1 cellular context compared by ENCODE assay signal in genomic region chr17:28524476-28525415, GRCh38.
TF ChIP-seq lines count a peak whose summit lies in the region.

No MANE protein-coding gene starts in this region.

TF ChIP-seq in HepG2, 621 proteins besides CTCF, POLR2A, EP300 and RAD21 (continued from another document):
- no peak for TF ChIP-seq ZBTB37 (CRISPR knock-in tag; IDR thresholded peaks at IDR 0.05)
- peak; percentile 73; the same call in 1 of the 2 replicates for TF ChIP-seq TFAP4 (IDR thresholded peaks at IDR 0.05; ENCODE audit: borderline replicate concordance, low read depth)
- peak; percentile 18; the same call in 1 of the 2 replicates for TF ChIP-seq GABPB1 (CRISPR knock-in tag; IDR thresholded peaks at IDR 0.05)
- TF ChIP-seq AHR (CRISPR knock-in tag; IDR thresholded peaks at IDR 0.05) = no peak
- TF ChIP-seq, protein P1, sequence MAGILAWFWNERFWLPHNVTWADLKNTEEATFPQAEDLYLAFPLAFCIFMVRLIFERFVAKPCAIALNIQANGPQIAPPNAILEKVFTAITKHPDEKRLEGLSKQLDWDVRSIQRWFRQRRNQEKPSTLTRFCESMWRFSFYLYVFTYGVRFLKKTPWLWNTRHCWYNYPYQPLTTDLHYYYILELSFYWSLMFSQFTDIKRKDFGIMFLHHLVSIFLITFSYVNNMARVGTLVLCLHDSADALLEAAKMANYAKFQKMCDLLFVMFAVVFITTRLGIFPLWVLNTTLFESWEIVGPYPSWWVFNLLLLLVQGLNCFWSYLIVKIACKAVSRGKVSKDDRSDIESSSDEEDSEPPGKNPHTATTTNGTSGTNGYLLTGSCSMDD (CRISPR knock-in tag; IDR thresholded peaks at IDR 0.05) = no peak
- no peak for TF ChIP-seq SOX6 (IDR thresholded peaks at IDR 0.05)
- peak; percentile 18; the same call in 1 of the 2 replicates for TF ChIP-seq SOX6 (CRISPR knock-in tag; IDR thresholded peaks at IDR 0.05)
- peak; percentile 76 for TF ChIP-seq CEBPG (CRISPR knock-in tag; IDR thresholded peaks at IDR 0.05)
- TF ChIP-seq KDM2A (CRISPR knock-in tag; IDR thresholded peaks at IDR 0.05; ENCODE audit: borderline replicate concordance, low read depth) = peak; percentile 34; the same call in 1 of the 2 replicates
- TF ChIP-seq TBX2 (CRISPR knock-in tag; IDR thresholded peaks at IDR 0.05; ENCODE audit: borderline replicate concordance) = peak; percentile 25; the same call in 1 of the 2 replicates
- TF ChIP-seq E2F5 (CRISPR knock-in tag; conservative IDR thresholded peaks at IDR 0.05) = no peak
- TF ChIP-seq RARA (CRISPR knock-in tag; IDR thresholded peaks at IDR 0.05) = 0 out of 2 replicates have a peak, but pooled peaks have one; percentile 13
- TF ChIP-seq ZFP82 (CRISPR knock-in tag; IDR thresholded peaks at IDR 0.05; ENCODE audit: borderline replicate concordance) = no peak
- TF ChIP-seq ZBTB33 (CRISPR knock-in tag; IDR thresholded peaks at IDR 0.05) = no peak
- TF ChIP-seq BRCA1 (CRISPR knock-in tag; IDR thresholded peaks at IDR 0.05) = no peak
- TF ChIP-seq SKIL (CRISPR knock-in tag; IDR thresholded peaks at IDR 0.05; ENCODE audit: borderline replicate concordance) = no peak
- peak; percentile 59 for TF ChIP-seq ZFX (CRISPR knock-in tag; IDR thresholded peaks at IDR 0.05; ENCODE audit: low read depth)
- TF ChIP-seq, protein P2, sequence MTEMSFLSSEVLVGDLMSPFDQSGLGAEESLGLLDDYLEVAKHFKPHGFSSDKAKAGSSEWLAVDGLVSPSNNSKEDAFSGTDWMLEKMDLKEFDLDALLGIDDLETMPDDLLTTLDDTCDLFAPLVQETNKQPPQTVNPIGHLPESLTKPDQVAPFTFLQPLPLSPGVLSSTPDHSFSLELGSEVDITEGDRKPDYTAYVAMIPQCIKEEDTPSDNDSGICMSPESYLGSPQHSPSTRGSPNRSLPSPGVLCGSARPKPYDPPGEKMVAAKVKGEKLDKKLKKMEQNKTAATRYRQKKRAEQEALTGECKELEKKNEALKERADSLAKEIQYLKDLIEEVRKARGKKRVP (CRISPR knock-in tag; IDR thresholded peaks at IDR 0.05) = 0 out of 4 replicates have a peak, but pooled peaks of 1 of the 2 experiments have one; percentile 30
- TF ChIP-seq KLF16 (CRISPR knock-in tag; IDR thresholded peaks at IDR 0.05) = no peak
- TF ChIP-seq ZKSCAN8 (CRISPR knock-in tag; IDR thresholded peaks at IDR 0.05; ENCODE audit: borderline replicate concordance) = no peak
- no peak for TF ChIP-seq HMG20B (CRISPR knock-in tag; conservative IDR thresholded peaks at IDR 0.05)
- TF ChIP-seq KDM5B (CRISPR knock-in tag; IDR thresholded peaks at IDR 0.05; ENCODE audit: borderline replicate concordance) = 0 out of 2 replicates have a peak, but pooled peaks have one; percentile 48
- TF ChIP-seq CEBPB (IDR thresholded peaks at IDR 0.05; ENCODE audit: borderline replicate concordance, low read depth, low read length) = peak; percentile 79; the same call in 1 of the 2 replicates
